8 cellular contexts compared by ENCODE assay signal in genomic region chr3:122572940-122573412, GRCh38. TPM values are rescaled to one million over a fixed set of nuclear protein-coding genes. Genes with fewer than 3 reads are reported as not detected.
DNase-seq lines count a peak whose midpoint lies in the region; ATAC-seq and TF ChIP-seq lines count a peak whose summit lies in the region.

No MANE protein-coding gene starts in this region.

- BruUV-seq in MCF 10A (replicated peaks; lab: Mats Ljungman, UMichigan) = no TSS peak

- no peaks in the 10 kb centered on the region for H3K9me3 Mint-ChIP-seq in MCF 10A (ENCODE audit: unreplicated experiment)
- H3K9me3 Mint-ChIP-seq in activated naive CD4-positive, alpha-beta T cell treated with anti-CD3 and anti-CD28 coated beads, Interleukin-2, amount 50 U/mL, for 72 hours = no peaks in the 10 kb centered on the region

- peaks cover 48% of the 10 kb centered on the region for H3K36me3 Mint-ChIP-seq in MCF 10A (ENCODE audit: insufficient read depth, unreplicated experiment)
- H3K36me3 Mint-ChIP-seq in activated naive CD4-positive, alpha-beta T cell treated with anti-CD3 and anti-CD28 coated beads, Interleukin-2, amount 50 U/mL, for 72 hours = peaks cover 30 to 70% of the 10 kb centered on the region in 2 donors

- H3K27ac ChIP-seq in breast epithelium (peak overlapping the region in 1 of 2 donors; percentile 5), lower lobe of right lung (peak overlapping the region; percentile 49)

- peaks cover 6% of the 10 kb centered on the region for H3K4me1 Mint-ChIP-seq in MCF 10A (ENCODE audit: insufficient read depth, unreplicated experiment)

- TF ChIP-seq POLR2A in breast epithelium (IDR thresholded peaks at IDR 0.05) = no peak

- H3K4me3 ChIP-seq in breast epithelium (no peak overlapping the region), lower lobe of right lung (no peak overlapping the region)

- H3K36me3 ChIP-seq in breast epithelium (no peaks in the 10 kb centered on the region), lower lobe of right lung (peaks cover 67% of the 10 kb centered on the region)

- TF ChIP-seq CTCF in MCF 10A (IDR thresholded peaks at IDR 0.05; ENCODE audit: unreplicated experiment) (no peak), breast epithelium (IDR thresholded peaks at IDR 0.05) (no peak), lower lobe of right lung (IDR thresholded peaks at IDR 0.05) (no peak)

- no peak overlapping the region for H3K27ac Mint-ChIP-seq in MCF 10A (ENCODE audit: low read depth, unreplicated experiment)
- H3K27ac Mint-ChIP-seq in activated naive CD4-positive, alpha-beta T cell treated with anti-CD3 and anti-CD28 coated beads, Interleukin-2, amount 50 U/mL, for 72 hours = peak overlapping the region in 1 of 2 donors; percentile 76

- DNase-seq in MCF 10A (ENCODE audit: unreplicated experiment) (peak; percentile 87), breast epithelium (ENCODE audit: low spot score in 2 of 2) (no peak), NCI-H2029 (lab: John Stamatoyannopoulos, UW) (peak; percentile 31), lower lobe of right lung (peak; percentile 58), amygdala (lab: John Stamatoyannopoulos, UW) (no peak), OCI-M2 (lab: John Stamatoyannopoulos, UW; ENCODE audit: unreplicated experiment) (no peak), NCI-H146 (lab: John Stamatoyannopoulos, UW) (no peak)
- DNase-seq in activated naive CD4-positive, alpha-beta T cell treated with anti-CD3 and anti-CD28 coated beads, Interleukin-2, amount 50 U/mL, for 72 hours (ENCODE audit: low spot score in 2 of 2) = peak in 1 of 2 donors; percentile 61

- H3K27me3 Mint-ChIP-seq in MCF 10A (ENCODE audit: insufficient read depth, unreplicated experiment) = no peaks in the 10 kb centered on the region

- ATAC-seq in activated naive CD4-positive, alpha-beta T cell treated with anti-CD3 and anti-CD28 coated beads, Interleukin-2, amount 50 U/mL, for 72 hours = peak; percentile 13 to 59
- ATAC-seq in lower lobe of right lung = peak; percentile 83 to 88

- POLR2A ChIA-PET in MCF 10A (lab: Yijun Ruan, JAX) = interaction anchor here (1.6 kb wide), 1 partner anchor 107 kb away, joined by 4 read pairs; no protein-coding TSS in a partner anchor

- H3K4me1 ChIP-seq in breast epithelium (no peaks in the 10 kb centered on the region), lower lobe of right lung (peaks cover 45% of the 10 kb centered on the region)

- no peak overlapping the region for H3K4me3 Mint-ChIP-seq in MCF 10A (ENCODE audit: unreplicated experiment)

- H3K27me3 ChIP-seq in breast epithelium (no peaks in the 10 kb centered on the region), lower lobe of right lung (ENCODE audit: low read depth) (no peaks in the 10 kb centered on the region)

- H3K9me3 ChIP-seq in breast epithelium (no peaks in the 10 kb centered on the region), lower lobe of right lung (no peaks in the 10 kb centered on the region)

- intact Hi-C loops in MCF 10A (cut with micrococcal nuclease) = no loop called here
- intact Hi-C loops in breast epithelium (cut with DNase I; ENCODE audit: low total_unique reads) = no loop called here
- intact Hi-C loops in lower lobe of right lung (cut with DNase I) = no loop called here

- CTCF ChIA-PET in MCF 10A (lab: Yijun Ruan, JAX) = interaction anchor here (1.4 to 1.7 kb wide), 2 partner anchors 105 to 107 kb away, joined by 4 read pairs; no protein-coding TSS in a partner anchor

RNA-seq across cellular contexts. Expression of gene PARP15, which starts 4.5 kb away (rescaled TPM):
- total RNA-seq in MCF 10A (2022) (not detected in 2 replicates), breast epithelium (1 to 10 TPM; 2.9 to 5.6 (median 5.4) TPM), lower lobe of right lung (11.4 TPM)
- 10 to 100 TPM; 13.8 to 23.5 TPM for total RNA-seq in activated naive CD4-positive, alpha-beta T cell treated with anti-CD3 and anti-CD28 coated beads, Interleukin-2, amount 50 U/mL, for 72 hours

RNA-seq across cellular contexts. Expression of gene DTX3L, which starts 8.8 kb away (rescaled TPM):
- 19.0 and 19.1 TPM in 2 replicates for total RNA-seq in MCF 10A (2022)
- total RNA-seq in breast epithelium = 10 to 100 TPM; 19.0 to 30.1 (median 29.2) TPM
- total RNA-seq in activated naive CD4-positive, alpha-beta T cell treated with anti-CD3 and anti-CD28 coated beads, Interleukin-2, amount 50 U/mL, for 72 hours = 10 to 100 TPM; 30.4 to 65.2 TPM
- total RNA-seq in lower lobe of right lung = 82.2 TPM

RNA-seq across cellular contexts. Expression of gene PARP9, which starts 8.9 kb away (rescaled TPM):
- total RNA-seq in MCF 10A (2022) (6.3 and 11.9 TPM in 2 replicates), breast epithelium (10 to 100 TPM; 17.4 to 55.1 (median 39.7) TPM), lower lobe of right lung (90.4 TPM)
- 10 to 100 TPM; 26.9 to 70.1 TPM for total RNA-seq in activated naive CD4-positive, alpha-beta T cell treated with anti-CD3 and anti-CD28 coated beads, Interleukin-2, amount 50 U/mL, for 72 hours

RNA-seq across cellular contexts. Expression of gene KPNA1, which starts 58.2 kb away (rescaled TPM):
- total RNA-seq in MCF 10A (2022) (101 and 104 TPM in 2 replicates), breast epithelium (10 to 100 TPM; 40.3 to 51.7 (median 42.4) TPM), lower lobe of right lung (54.5 TPM)
- total RNA-seq in activated naive CD4-positive, alpha-beta T cell treated with anti-CD3 and anti-CD28 coated beads, Interleukin-2, amount 50 U/mL, for 72 hours = 10 to 100 TPM; 40.3 to 89.5 TPM

Comparison
In these comparisons a context has a peak if more than half of its experiments do, and no peak if none do; other contexts are left out.
1. DNase-seq: peak in MCF 10A (single experiment), NCI-H2029 (single experiment) and lower lobe of right lung (single experiment); none in breast epithelium (0 of 2), amygdala (0 of 56), OCI-M2 (single experiment) and NCI-H146 (single experiment).